In the genomic region with DNA sequence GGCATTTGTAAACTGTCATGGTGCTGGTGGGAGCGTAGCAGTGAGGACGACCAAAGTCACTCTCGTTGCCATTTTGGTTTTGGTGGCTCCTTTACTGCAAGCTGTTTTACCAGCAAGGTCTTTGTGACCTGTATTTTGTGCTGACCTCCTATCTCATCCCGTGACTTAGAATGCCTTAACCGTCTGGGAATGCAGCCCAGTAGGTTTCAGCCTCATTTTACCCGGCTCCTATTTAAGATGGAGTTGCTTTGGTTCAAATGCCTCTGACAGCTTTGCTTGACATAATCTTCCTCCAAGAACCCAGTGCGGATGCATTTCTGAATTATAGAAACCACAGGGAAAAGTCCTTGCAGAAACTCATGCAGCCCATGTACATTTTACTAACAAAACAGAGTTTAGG, we compare ENCODE assay signal across 14 cellular contexts. TPM values are rescaled to one million over a fixed set of nuclear protein-coding genes. Genes with fewer than 3 reads are reported as not detected.
DNase-seq lines count a peak whose midpoint lies in the region; FAIRE-seq and TF ChIP-seq lines count a peak whose summit lies in the region.
"Had no signal": no experiment of that assay in that cellular context is flagged by ENCODE, and none has a peak within 500 bp of the region (broad histone marks: within the 10 kb centered on the region; RNA-seq: fewer than 3 reads in every experiment).

No MANE protein-coding gene starts in this region.

- H2BK120ac ChIP-seq in H1 (replicated peaks; ENCODE audit: low read depth, low read length), result no peak overlapping the region

- WGBS in H1 (ENCODE audit: extremely low coverage in 1 of 2, insufficient coverage in 1 of 2, insufficient read length in 1 of 2, insufficient replicate concordance in 2 of 2, low coverage in 1 of 2, low lambda C conversion rate in 2 of 2, missing lambda C conversion rate in 1 of 2), 2 experiments, result 61% methylated on average over 7 of the region's 7 CpGs; no CpG with 5 or more reads in 1 of the 2 experiments

- no peak overlapping the region for H3K23ac ChIP-seq in H1 (ENCODE audit: insufficient read length)

- H3K4me3 ChIP-seq in MG63 (peak overlapping the region; percentile 44), H1 (ENCODE audit: extremely low read depth in 1 of 4, insufficient read depth in 2 of 4, low read depth in 3 of 4, low read length in 4 of 4) (peak overlapping the region in 1 of 4 experiments; percentile 39; a peak in 1 of 8 replicates), osteoblast (ENCODE audit: insufficient read depth, low read length) (peak overlapping the region; percentile 75)
- H3K4me3 ChIP-seq: PC-9 had no signal

- H2BK12ac ChIP-seq in H1 (ENCODE audit: low read depth, low read length), result no peak overlapping the region

- no peaks in the 10 kb centered on the region for H3K9me3 ChIP-seq in ES-I3 (ENCODE audit: control insufficient read depth, insufficient read depth, low read length)
- no peaks in the 10 kb centered on the region for H3K9me3 ChIP-seq in MG63
- H3K9me3 ChIP-seq in H1 (ENCODE audit: insufficient read depth in 2 of 2, low read depth in 1 of 2, low read length in 1 of 2), result no peaks in the 10 kb centered on the region
- H3K9me3 ChIP-seq in osteoblast (ENCODE audit: low read depth, low read length), result no peaks in the 10 kb centered on the region

- H2AFZ ChIP-seq in H1 (ENCODE audit: low read length) (no peak overlapping the region), osteoblast (ENCODE audit: low read length) (peak overlapping the region; percentile 93)
- H2AFZ ChIP-seq: PC-9 had no signal

- H3K27ac ChIP-seq in H1 (ENCODE audit: low read depth, low read length), result no peak overlapping the region
- no peak overlapping the region for H3K27ac ChIP-seq in osteoblast (ENCODE audit: low read depth, low read length)
- H3K27ac ChIP-seq: PC-9 had no signal

- no peaks in the 10 kb centered on the region for H3K79me2 ChIP-seq in H1 (ENCODE audit: control insufficient read depth in 1 of 2, insufficient read depth in 2 of 2, low read length in 2 of 2)
- no peaks in the 10 kb centered on the region for H3K79me2 ChIP-seq in osteoblast (ENCODE audit: insufficient read depth, low read length)

- H4K8ac ChIP-seq in H1 (ENCODE audit: extremely low read depth, insufficient read depth, low read length), result no peak overlapping the region

- H3K4me2 ChIP-seq in H1 (ENCODE audit: insufficient read depth in 1 of 2, low read depth in 2 of 2, low read length in 2 of 2) (peak overlapping the region in 1 of 2 experiments; percentile 28; a peak in 1 of 4 replicates), osteoblast (ENCODE audit: insufficient read depth, low read length) (peak overlapping the region; percentile 87)
- H3K4me2 ChIP-seq: PC-9 had no signal

- H3K14ac ChIP-seq in H1 (ENCODE audit: insufficient read length), result no peak overlapping the region

- H3K36me3 ChIP-seq in ES-I3 (ENCODE audit: insufficient read depth, low read length) (no peaks in the 10 kb centered on the region), MG63 (no peaks in the 10 kb centered on the region), H1 (ENCODE audit: control insufficient read depth in 2 of 4, insufficient read depth in 4 of 4, low read length in 3 of 4) (no peaks in the 10 kb centered on the region), osteoblast (ENCODE audit: insufficient read depth, low read length) (no peaks in the 10 kb centered on the region)

- TF ChIP-seq CTCF in H1 (IDR thresholded peaks at IDR 0.05; ENCODE audit: control extremely low read depth in 1 of 3, insufficient read depth in 1 of 3, low read depth in 1 of 3, low read length in 3 of 3), result no peak
- no peak for TF ChIP-seq CTCF in osteoblast (IDR thresholded peaks at IDR 0.05; ENCODE audit: extremely low read depth, low read depth, low read length)

- POLR2A ChIA-PET in H1 (lab: Charles Lee; ENCODE audit: partially characterized antibody), result interaction anchor here (0.8 to 1.3 kb wide), 2 partner anchors 12 to 152 kb away, joined by 3 read pairs; no protein-coding TSS in a partner anchor

- H4K20me1 ChIP-seq in H1 (replicated peaks in 1 of 2; ENCODE audit: control insufficient read depth in 1 of 2, insufficient read depth in 2 of 2, low read length in 2 of 2) (peaks cover 0 to 3% of the 10 kb centered on the region in 2 experiments), osteoblast (ENCODE audit: insufficient read depth, low read length) (no peaks in the 10 kb centered on the region)

- no peak for TF ChIP-seq EP300 in H1 (IDR thresholded peaks at IDR 0.05; ENCODE audit: borderline replicate concordance in 1 of 2, low read depth in 2 of 2, low read length in 2 of 2)

- H3K18ac ChIP-seq in H1 (ENCODE audit: extremely low read depth, low read length), result peak overlapping the region; percentile 51; the same call in 1 of the 2 replicates

- H2BK20ac ChIP-seq in H1 (ENCODE audit: low read length), result peak overlapping the region; percentile 36; the same call in 1 of the 2 replicates

- FAIRE-seq in H1 (lab: Jason Lieb, UNC) (no peak), HTR-8/SVneo (lab: Jason Lieb, UNC) (no peak)
- FAIRE-seq: H54, HepG2 had no signal

- H3K27me3 ChIP-seq in MG63 (no peaks in the 10 kb centered on the region), H1 (replicated peaks in 1 of 4; ENCODE audit: control insufficient read depth in 3 of 4, extremely low read depth in 1 of 4, insufficient read depth in 3 of 4, low read length in 3 of 4) (peaks cover 0 to 18% (median 14%) of the 10 kb centered on the region in 4 experiments; a peak in 5 of 7 replicates), osteoblast (ENCODE audit: insufficient read depth, low read length) (peaks cover 52% of the 10 kb centered on the region)

- H3K4ac ChIP-seq in H1 (replicated peaks; ENCODE audit: insufficient read length, low read depth, low read length), result no peak overlapping the region

- no peak for TF ChIP-seq POLR2A in H1 (IDR thresholded peaks at IDR 0.05; ENCODE audit: control extremely low read depth in 1 of 2, low read depth in 2 of 2, low read length in 2 of 2)

- H4K91ac ChIP-seq in H1 (replicated peaks; ENCODE audit: insufficient read length, low read length), result no peak overlapping the region

- H3K56ac ChIP-seq in H1 (replicated peaks; ENCODE audit: insufficient read length, low read depth, low read length), result no peak overlapping the region

- no peak overlapping the region for H4K5ac ChIP-seq in H1 (ENCODE audit: insufficient read length, low read depth, low read length)

- no peak overlapping the region for H2BK15ac ChIP-seq in H1 (ENCODE audit: low read length)

- H3K4me1 ChIP-seq in ES-I3 (ENCODE audit: insufficient read depth, low read length) (peaks cover 32% of the 10 kb centered on the region), H1 (replicated peaks in 1 of 4; ENCODE audit: control insufficient read depth in 3 of 4, insufficient read depth in 4 of 4, low read length in 3 of 4) (peaks cover 12 to 26% (median 19%) of the 10 kb centered on the region in 4 experiments), osteoblast (ENCODE audit: insufficient read depth, low read length) (peaks cover 5% of the 10 kb centered on the region)

- H3K9ac ChIP-seq in ES-I3 (ENCODE audit: low read depth, low read length) (0 out of 2 replicates have a peak overlapping the region, but pooled peaks have one; percentile 28), H1 (replicated peaks in 1 of 4; ENCODE audit: extremely low read depth in 1 of 4, low read depth in 3 of 4, low read length in 3 of 4) (no peak overlapping the region)

- DNase-seq in MG63 (no peak), H1 (ENCODE audit: low read depth in 1 of 2, low spot score in 2 of 2) (no peak), osteoblast (ENCODE audit: insufficient read length, low spot score, missing footprints) (no peak), HTR-8/SVneo (ENCODE audit: insufficient read length, low spot score) (no peak), mucosa of gallbladder (ENCODE audit: low spot score) (no peak), NCI-H2081 (lab: John Stamatoyannopoulos, UW) (no peak), NK-92 (lab: John Stamatoyannopoulos, UW; ENCODE audit: unreplicated experiment) (no peak)
- DNase-seq: DMS 273 treated with DMSO at 0.1 percent for 48 hours, KG1, NCI-H1436 treated with DMSO at 0.1 percent for 48 hours had no signal

- CTCF ChIA-PET in H1 (lab: Charles Lee; ENCODE audit: partially characterized antibody), result interaction anchor here (0.7 to 2.0 kb wide), 8 partner anchors 20 to 297 kb away, joined by 3 to 7 read pairs (median 3); no protein-coding TSS in a partner anchor

- peak overlapping the region; percentile 87; the same call in 1 of the 2 replicates for H2BK5ac ChIP-seq in H1 (ENCODE audit: low read depth, low read length)

- no peaks in the 10 kb centered on the region for H3K79me1 ChIP-seq in H1 (ENCODE audit: low read depth, low read length)

- TF ChIP-seq RAD21 in H1 (IDR thresholded peaks at IDR 0.05 in 1 of 2, conservative IDR thresholded peaks at IDR 0.05 in 1 of 2; ENCODE audit: low read depth in 2 of 2, low read length in 2 of 2), result no peak

- H3K23me2 ChIP-seq in H1 (ENCODE audit: low read depth, low read length), result peaks cover 15% of the 10 kb centered on the region

- no peak overlapping the region for H2AK5ac ChIP-seq in H1 (ENCODE audit: low read depth, low read length)

TF ChIP-seq in H1, 55 proteins besides CTCF, POLR2A, EP300 and RAD21:
- TF ChIP-seq TCF12 (IDR thresholded peaks at IDR 0.05; ENCODE audit: low read depth, low read length), result no peak
- TF ChIP-seq, protein P1, sequence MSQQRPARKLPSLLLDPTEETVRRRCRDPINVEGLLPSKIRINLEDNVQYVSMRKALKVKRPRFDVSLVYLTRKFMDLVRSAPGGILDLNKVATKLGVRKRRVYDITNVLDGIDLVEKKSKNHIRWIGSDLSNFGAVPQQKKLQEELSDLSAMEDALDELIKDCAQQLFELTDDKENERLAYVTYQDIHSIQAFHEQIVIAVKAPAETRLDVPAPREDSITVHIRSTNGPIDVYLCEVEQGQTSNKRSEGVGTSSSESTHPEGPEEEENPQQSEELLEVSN (IDR thresholded peaks at IDR 0.05), result no peak

RNA-seq across cellular contexts. Expression of a gene that starts 3.9 kb away (rescaled TPM):
- 2.7 and 3.6 TPM in 2 replicates for total RNA-seq in MG63 (2014; rRNA removed; shearing (Covaris generic); ENCODE audit: low replicate concordance)
- 27.7 and 29.5 TPM in 2 replicates for total RNA-seq in H1 (2021; fragmentation: NEBNext Ultra II Directional; extraction: Animal tissue kit (Norgen Biotek cat#: 25700))
- polyA plus RNA-seq in H1 (2011; rRNA removed), result 2.6 and 4.1 TPM in 2 replicates
- 4.4 TPM for polyA plus RNA-seq in H1 (2011; cell fraction: cytosol; rRNA removed)
- polyA plus RNA-seq in H1 (2011; cell fraction: nucleus; rRNA removed), result 7.7 TPM
- 3.4 to 5.4 TPM (median 4.5 TPM) in 4 replicates for polyA plus RNA-seq in H1 (2012, experiment 1 of 2)
- polyA plus RNA-seq in H1 (2012, experiment 2 of 2), result 1.3 TPM
- 13.9 TPM for polyA plus RNA-seq in H1 (2013, experiment 1 of 2)
- 14.2 TPM for polyA plus RNA-seq in H1 (2013, experiment 2 of 2)
- 11.6 and 15.4 TPM in 2 replicates for polyA minus RNA-seq in H1 (2011; rRNA and poly(A)+ RNA removed)
- 7.6 TPM for polyA minus RNA-seq in H1 (2011; cell fraction: cytosol; rRNA and poly(A)+ RNA removed)
- 22.3 TPM for polyA minus RNA-seq in H1 (2011; cell fraction: nucleus; rRNA and poly(A)+ RNA removed)
- total RNA-seq in osteoblast (under 0.01 and 0.29 TPM in 2 replicates), mucosa of gallbladder (4.3 TPM)
